17 cellular contexts compared by ENCODE assay signal in the genomic region with DNA sequence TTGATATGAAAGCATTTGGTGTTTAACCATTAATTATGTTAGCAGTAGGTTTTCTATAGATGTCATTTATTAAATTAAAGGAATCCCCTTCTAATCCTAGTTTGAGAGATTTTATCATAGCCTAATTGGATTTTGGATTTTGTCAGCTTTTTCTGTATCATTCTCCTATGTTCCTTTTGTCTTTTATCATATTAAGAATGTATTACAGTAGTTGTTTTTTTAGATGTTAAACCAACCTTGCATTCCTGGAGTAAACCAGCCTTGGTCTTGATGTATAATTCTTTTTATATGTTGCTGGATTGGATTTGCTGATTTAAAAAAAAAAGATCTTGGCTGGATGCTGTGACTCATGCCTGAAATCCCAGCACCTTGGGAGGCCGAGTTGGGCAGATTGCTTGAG. TPM values are rescaled to one million over a fixed set of nuclear protein-coding genes. Genes with fewer than 3 reads are reported as not detected.
DNase-seq lines count a peak whose midpoint lies in the region; ATAC-seq, FAIRE-seq and TF ChIP-seq lines count a peak whose summit lies in the region.
"Had no signal": no experiment of that assay in that cellular context is flagged by ENCODE, and none has a peak within 500 bp of the region (broad histone marks: within the 10 kb centered on the region; RNA-seq: fewer than 3 reads in every experiment).

No MANE protein-coding gene starts in this region.

- H3K9ac ChIP-seq in K562 (ENCODE audit: insufficient read depth in 1 of 2, low read depth in 2 of 2, low read length in 2 of 2) = no peak overlapping the region

- H3K27me3 ChIP-seq in K562 (ENCODE audit: control insufficient read depth in 2 of 2, insufficient read depth in 2 of 2, low read length in 2 of 2) = no peaks in the 10 kb centered on the region
- H3K27me3 ChIP-seq: right atrium auricular region had no signal

- FAIRE-seq in K562 (lab: Jason Lieb, UNC) = no peak

- POLR2A ChIA-PET in K562 (lab: Yijun Ruan, JAX) = no interaction called here

- CTCF ChIA-PET in K562 (lab: Yijun Ruan, JAX; ENCODE audit: low intra/inter-chr PET ratio) = interaction anchor here (0.6 to 0.7 kb wide), 2 partner anchors 9 to 23 kb away, joined by 4 read pairs; no protein-coding TSS in a partner anchor

- no peak for TF ChIP-seq CTCF in K562 (IDR thresholded peaks at IDR 0.05 in 2 of 3, conservative IDR thresholded peaks at IDR 0.05 in 1 of 3; ENCODE audit: insufficient read depth in 2 of 3, low read depth in 1 of 3, low read length in 3 of 3)

- no peak overlapping the region for H2AFZ ChIP-seq in K562 (ENCODE audit: low read depth, low read length)

- TF ChIP-seq EP300 in K562 (IDR thresholded peaks at IDR 0.05; ENCODE audit: low read length) = no peak

- intact Hi-C loops in K562 (cut with micrococcal nuclease) = no loop called here
- intact Hi-C loops in Right ventricle myocardium superior (cut with DNase I) = no loop called here
- intact Hi-C loops in head of caudate nucleus (cut with DNase I) = no loop called here

- H3K27ac ChIP-seq in K562 (ENCODE audit: extremely low read depth, low read depth, low read length) = no peak overlapping the region
- H3K27ac ChIP-seq: C4-2B, right atrium auricular region had no signal

- TF ChIP-seq POLR2A in K562 (conservative IDR thresholded peaks at IDR 0.05) = no peak

- no peaks in the 10 kb centered on the region for H4K20me1 ChIP-seq in K562 (replicated peaks; ENCODE audit: control insufficient read depth, insufficient read depth, low read length)

- TF ChIP-seq RAD21 in K562 (CRISPR knock-in tag; conservative IDR thresholded peaks at IDR 0.05 in 1 of 2, IDR thresholded peaks at IDR 0.05 in 1 of 2) = no peak

- H3K9me1 ChIP-seq in K562 (ENCODE audit: control insufficient read depth, insufficient read depth, low read length) = no peaks in the 10 kb centered on the region

- H3K4me2 ChIP-seq in K562 (ENCODE audit: insufficient read depth, low read length) = no peak overlapping the region

- H3K9me3 ChIP-seq in K562 (replicated peaks; ENCODE audit: control insufficient read depth, insufficient read depth, low read depth, low read length) = peaks cover 9% of the 10 kb centered on the region

- peaks cover 11% of the 10 kb centered on the region for H3K79me2 ChIP-seq in K562 (ENCODE audit: control insufficient read depth, insufficient read depth, low read length)

- ATAC-seq in K562 = no peak
- ATAC-seq in Right ventricle myocardium superior (ENCODE audit: poor library complexity) = no peak
- ATAC-seq: left cardiac atrium had no signal

- WGBS in K562 (ENCODE audit: insufficient coverage, low coverage, missing lambda C conversion rate) = 100% methylated on average over 1 of the region's 1 CpG

- peaks cover 0 to 4% of the 10 kb centered on the region in 2 experiments; a peak in 1 of 5 replicates for H3K4me1 ChIP-seq in K562 (replicated peaks in 1 of 2; ENCODE audit: control insufficient read depth in 2 of 2, insufficient read depth in 2 of 2, low read length in 2 of 2)

- peaks cover 59% of the 10 kb centered on the region for H3K36me3 ChIP-seq in K562 (ENCODE audit: control insufficient read depth, insufficient read depth, low read length)

- DNase-seq in DMS 273 treated with DMSO at 0.1 percent for 48 hours (lab: John Stamatoyannopoulos, UW) = peak; percentile 88
- peak; percentile 51 for DNase-seq in LHCN-M2 (ENCODE audit: low read depth)
- DNase-seq in K562 (ENCODE audit: extremely low read depth in 1 of 4, low spot score in 3 of 4) = peak in 1 of 4 experiments; percentile 34
- DNase-seq in kidney tubule cell (ENCODE audit: low spot score) = peak; percentile 10
- DNase-seq in pons (ENCODE audit: low spot score) = no peak
- DNase-seq in Right ventricle myocardium superior = no peak
- DNase-seq in activated CD4-positive, CD25-positive, alpha-beta regulatory T cell treated with anti-CD3 and anti-CD28 coated beads, Interleukin-2, amount 50 U/mL, for 72 hours = no peak
- no peak for DNase-seq in head of caudate nucleus
- DNase-seq: activated CD4-positive, alpha-beta memory T cell treated with anti-CD3 and anti-CD28 coated beads, Interleukin-2, amount 10 ng/mL, durations not matched to agents 7 days and 5 days; effector memory CD4-positive, alpha-beta T cell; GOT3; left cardiac atrium; SHP77 had no signal

- no TSS peak for BruUV-seq in K562 (replicated peaks; lab: Mats Ljungman, UMichigan)

- in situ Hi-C loops in K562 (cut with MboI) = no loop called here

- no peak overlapping the region for H3K4me3 ChIP-seq in K562
- H3K4me3 ChIP-seq: right atrium auricular region had no signal

RNA-seq across cellular contexts. Expression of a gene that starts 5.6 kb away (rescaled TPM):
- 18.1 and 25.6 TPM in 2 replicates for total RNA-seq in LHCN-M2 (2014; rRNA removed)
- polyA plus RNA-seq in LHCN-M2 (2012) = 16.9 TPM
- 217 and 258 TPM in 2 replicates for total RNA-seq in K562 (2011; cell fraction: chromatin; rRNA removed; ENCODE audit: low replicate concordance)
- 89.1 and 94.5 TPM in 2 replicates for total RNA-seq in K562 (2011; cell fraction: nucleolus; rRNA removed)
- total RNA-seq in K562 (2011; cell fraction: nucleoplasm; rRNA removed) = 122 and 127 TPM in 2 replicates
- 24.0 and 33.0 TPM in 2 replicates for total RNA-seq in K562 (2014; rRNA removed)
- 44.5 and 48.9 TPM in 2 replicates for total RNA-seq in K562 (2014; rRNA removed; fragmentation: Illumina TruSeq; extraction: Trizol)
- total RNA-seq in K562 (2015; rRNA removed; fragmentation: Illumina TruSeq; extraction: Trizol) = 38.0 and 38.2 TPM in 2 replicates
- total RNA-seq in K562 (2021) = 43.8 and 46.3 TPM in 2 replicates
- polyA plus RNA-seq in K562 (2011; rRNA removed) = 64.4 and 66.9 TPM in 2 replicates
- polyA plus RNA-seq in K562 (2011; cell fraction: cytosol; rRNA removed) = 26.5 and 39.1 TPM in 2 replicates
- polyA plus RNA-seq in K562 (2011; cell fraction: nucleus; rRNA removed) = 77.6 and 108 TPM in 2 replicates
- 35.4 and 36.2 TPM in 2 replicates for polyA plus RNA-seq in K562 (2012)
- 43.9 and 50.1 TPM in 2 replicates for polyA plus RNA-seq in K562 (2014; fragmentation: Illumina TruSeq; extraction: Trizol)
- 10 to 100 TPM; 21.5 to 21.8 TPM for polyA plus RNA-seq in K562 (2014; fragmentation: Nextera tagmentation; extraction: Ambion mirVana)
- 36.3 and 42.0 TPM in 2 replicates for polyA plus RNA-seq in K562 (2014; rRNA removed)
- 128 and 129 TPM in 2 replicates for polyA minus RNA-seq in K562 (2011; rRNA and poly(A)+ RNA removed)
- 31.8 and 36.6 TPM in 2 replicates for polyA minus RNA-seq in K562 (2011; cell fraction: cytosol; rRNA and poly(A)+ RNA removed)
- 26.4 and 49.3 TPM in 2 replicates for polyA minus RNA-seq in K562 (2011; cell fraction: nucleus; rRNA and poly(A)+ RNA removed)
- 15.7 TPM for total RNA-seq in Right ventricle myocardium superior

RNA-seq across cellular contexts. Expression of a gene that starts 42.9 kb away (rescaled TPM):
- total RNA-seq in LHCN-M2 (2014; rRNA removed) (197 and 219 TPM in 2 replicates), K562 (2014; rRNA removed) (103 and 124 TPM in 2 replicates), K562 (2014; rRNA removed; fragmentation: Illumina TruSeq; extraction: Trizol) (147 and 163 TPM in 2 replicates), K562 (2015; rRNA removed; fragmentation: Illumina TruSeq; extraction: Trizol) (127 and 129 TPM in 2 replicates), K562 (2021) (233 and 235 TPM in 2 replicates), Right ventricle myocardium superior (82.5 TPM)
- 164 TPM for polyA plus RNA-seq in LHCN-M2 (2012)
- 248 and 437 TPM in 2 replicates for total RNA-seq in K562 (2011; cell fraction: chromatin; rRNA removed; ENCODE audit: low replicate concordance)
- total RNA-seq in K562 (2011; cell fraction: nucleolus; rRNA removed) = 367 and 410 TPM in 2 replicates
- total RNA-seq in K562 (2011; cell fraction: nucleoplasm; rRNA removed) = 413 and 472 TPM in 2 replicates
- polyA plus RNA-seq in K562 (2011; rRNA removed) (170 and 234 TPM in 2 replicates), K562 (2014; fragmentation: Illumina TruSeq; extraction: Trizol) (272 and 295 TPM in 2 replicates), K562 (2014; fragmentation: Nextera tagmentation; extraction: Ambion mirVana) (10 to 100 TPM; 23.4 to 30.0 TPM), K562 (2014; rRNA removed) (132 and 136 TPM in 2 replicates)
- polyA plus RNA-seq in K562 (2011; cell fraction: cytosol; rRNA removed) = 171 and 248 TPM in 2 replicates
- polyA plus RNA-seq in K562 (2011; cell fraction: nucleus; rRNA removed) = 320 and 498 TPM in 2 replicates
- polyA plus RNA-seq in K562 (2012) = 121 and 218 TPM in 2 replicates
- 208 and 219 TPM in 2 replicates for polyA minus RNA-seq in K562 (2011; rRNA and poly(A)+ RNA removed)
- 96.4 and 123 TPM in 2 replicates for polyA minus RNA-seq in K562 (2011; cell fraction: cytosol; rRNA and poly(A)+ RNA removed)
- polyA minus RNA-seq in K562 (2011; cell fraction: nucleus; rRNA and poly(A)+ RNA removed) = 53.7 and 99.9 TPM in 2 replicates

RNA-seq across cellular contexts. Expression of a gene that starts 44.8 kb away (rescaled TPM):
- total RNA-seq in LHCN-M2 (2014; rRNA removed) (not detected in 2 replicates), K562 (2014; rRNA removed) (not detected in 2 replicates), K562 (2014; rRNA removed; fragmentation: Illumina TruSeq; extraction: Trizol) (not detected in 2 replicates), K562 (2015; rRNA removed; fragmentation: Illumina TruSeq; extraction: Trizol) (not detected in 2 replicates), K562 (2021) (not detected in 2 replicates), Right ventricle myocardium superior (not detected)
- polyA plus RNA-seq in LHCN-M2 (2012) = not detected
- total RNA-seq in K562 (2011; cell fraction: chromatin; rRNA removed; ENCODE audit: low replicate concordance) = not detected in 2 replicates
- total RNA-seq in K562 (2011; cell fraction: nucleolus; rRNA removed) = not detected in 2 replicates
- total RNA-seq in K562 (2011; cell fraction: nucleoplasm; rRNA removed) = not detected in 2 replicates
- polyA plus RNA-seq in K562 (2011; rRNA removed) (not detected in 2 replicates), K562 (2014; fragmentation: Illumina TruSeq; extraction: Trizol) (not detected in 2 replicates), K562 (2014; fragmentation: Nextera tagmentation; extraction: Ambion mirVana) (not detected), K562 (2014; rRNA removed) (not detected in 2 replicates)
- polyA plus RNA-seq in K562 (2011; cell fraction: cytosol; rRNA removed) = 0.07 TPM in 1 of 2 replicates, not detected in the other
- polyA plus RNA-seq in K562 (2011; cell fraction: nucleus; rRNA removed) = not detected in 2 replicates
- not detected in 2 replicates for polyA plus RNA-seq in K562 (2012)
- polyA minus RNA-seq in K562 (2011; rRNA and poly(A)+ RNA removed) = not detected in 2 replicates
- polyA minus RNA-seq in K562 (2011; cell fraction: cytosol; rRNA and poly(A)+ RNA removed) = not detected in 2 replicates
- not detected in 2 replicates for polyA minus RNA-seq in K562 (2011; cell fraction: nucleus; rRNA and poly(A)+ RNA removed)
- total RNA-seq: activated CD4-positive, alpha-beta memory T cell treated with anti-CD3 and anti-CD28 coated beads, Interleukin-2, amount 10 ng/mL, durations not matched to agents 7 days and 5 days; activated T-helper 2 cell treated with anti-CD3 and anti-CD28 coated beads, Interferon-gamma antibody, Interleukin-2, Interleukin-4, amounts not matched to agents 10 μg/mL and 5 μg/mL and 100 μg/mL, durations not matched to agents 14 hours and 24 hours and 36 hours; left cardiac atrium; urinary bladder had no signal
- polyA plus RNA-seq: urinary bladder had no signal

RNA-seq across cellular contexts. Expression of a gene that starts 50.3 kb away (rescaled TPM):
- total RNA-seq in LHCN-M2 (2014; rRNA removed) (not detected in 2 replicates), K562 (2014; rRNA removed) (0.36 and 0.49 TPM in 2 replicates), K562 (2014; rRNA removed; fragmentation: Illumina TruSeq; extraction: Trizol) (0.48 and 0.58 TPM in 2 replicates), K562 (2015; rRNA removed; fragmentation: Illumina TruSeq; extraction: Trizol) (0.87 and 1.1 TPM in 2 replicates), K562 (2021) (0.55 and 0.96 TPM in 2 replicates), Right ventricle myocardium superior (not detected)
- 0.33 TPM for polyA plus RNA-seq in LHCN-M2 (2012)
- 1.5 and 3.7 TPM in 2 replicates for total RNA-seq in K562 (2011; cell fraction: chromatin; rRNA removed; ENCODE audit: low replicate concordance)
- total RNA-seq in K562 (2011; cell fraction: nucleolus; rRNA removed) = 1.6 and 1.7 TPM in 2 replicates
- 1.1 and 1.2 TPM in 2 replicates for total RNA-seq in K562 (2011; cell fraction: nucleoplasm; rRNA removed)
- polyA plus RNA-seq in K562 (2011; rRNA removed) (0.88 and 1.6 TPM in 2 replicates), K562 (2014; fragmentation: Illumina TruSeq; extraction: Trizol) (0.79 and 1.1 TPM in 2 replicates), K562 (2014; fragmentation: Nextera tagmentation; extraction: Ambion mirVana) (under 1 TPM; 0.24 to 0.57 TPM), K562 (2014; rRNA removed) (0.56 and 1.2 TPM in 2 replicates)
- polyA plus RNA-seq in K562 (2011; cell fraction: cytosol; rRNA removed) = 1.3 and 3.2 TPM in 2 replicates
- polyA plus RNA-seq in K562 (2011; cell fraction: nucleus; rRNA removed) = 1.7 and 2.9 TPM in 2 replicates
- 2.6 and 3.4 TPM in 2 replicates for polyA plus RNA-seq in K562 (2012)
- polyA minus RNA-seq in K562 (2011; rRNA and poly(A)+ RNA removed) = 0.99 and 1.5 TPM in 2 replicates
- 1.2 TPM in 1 of 2 replicates, not detected in the other for polyA minus RNA-seq in K562 (2011; cell fraction: cytosol; rRNA and poly(A)+ RNA removed)
- polyA minus RNA-seq in K562 (2011; cell fraction: nucleus; rRNA and poly(A)+ RNA removed) = 1.2 and 1.3 TPM in 2 replicates
- total RNA-seq: activated CD4-positive, alpha-beta memory T cell treated with anti-CD3 and anti-CD28 coated beads, Interleukin-2, amount 10 ng/mL, durations not matched to agents 7 days and 5 days had no signal

RNA-seq across cellular contexts. Expression of a gene that starts 55.4 kb away (rescaled TPM):
- total RNA-seq in LHCN-M2 (2014; rRNA removed) (25.6 and 34.7 TPM in 2 replicates), K562 (2014; rRNA removed) (22.9 and 26.0 TPM in 2 replicates), K562 (2014; rRNA removed; fragmentation: Illumina TruSeq; extraction: Trizol) (25.4 and 33.8 TPM in 2 replicates), K562 (2015; rRNA removed; fragmentation: Illumina TruSeq; extraction: Trizol) (24.1 and 24.5 TPM in 2 replicates), K562 (2021) (28.3 and 29.2 TPM in 2 replicates), Right ventricle myocardium superior (26.2 TPM)
- polyA plus RNA-seq in LHCN-M2 (2012) = 28.5 TPM
- 58.0 and 102 TPM in 2 replicates for total RNA-seq in K562 (2011; cell fraction: chromatin; rRNA removed; ENCODE audit: low replicate concordance)
- 29.4 and 37.9 TPM in 2 replicates for total RNA-seq in K562 (2011; cell fraction: nucleolus; rRNA removed)
- 63.1 and 95.9 TPM in 2 replicates for total RNA-seq in K562 (2011; cell fraction: nucleoplasm; rRNA removed)
- polyA plus RNA-seq in K562 (2011; rRNA removed) (40.2 and 41.8 TPM in 2 replicates), K562 (2014; fragmentation: Illumina TruSeq; extraction: Trizol) (33.5 and 35.0 TPM in 2 replicates), K562 (2014; fragmentation: Nextera tagmentation; extraction: Ambion mirVana) (10 to 100 TPM in 1 of 2 experiments, 1 to 10 TPM in 1; 7.4 to 19.9 TPM), K562 (2014; rRNA removed) (21.9 and 23.9 TPM in 2 replicates)
- 30.1 and 33.6 TPM in 2 replicates for polyA plus RNA-seq in K562 (2011; cell fraction: cytosol; rRNA removed)
- polyA plus RNA-seq in K562 (2011; cell fraction: nucleus; rRNA removed) = 47.7 and 48.1 TPM in 2 replicates
- 21.9 and 35.8 TPM in 2 replicates for polyA plus RNA-seq in K562 (2012)
- polyA minus RNA-seq in K562 (2011; rRNA and poly(A)+ RNA removed) = 64.6 and 65.9 TPM in 2 replicates
- polyA minus RNA-seq in K562 (2011; cell fraction: cytosol; rRNA and poly(A)+ RNA removed) = 26.5 and 27.6 TPM in 2 replicates
- polyA minus RNA-seq in K562 (2011; cell fraction: nucleus; rRNA and poly(A)+ RNA removed) = 18.3 and 34.0 TPM in 2 replicates

Comparison
In these comparisons a context has a peak if more than half of its experiments do, and no peak if none do; other contexts are left out.
1. DNase-seq: peak in DMS 273 treated with DMSO at 0.1 percent for 48 hours (single experiment), LHCN-M2 (single experiment) and kidney tubule cell (single experiment); none in pons (single experiment), Right ventricle myocardium superior (single experiment), activated CD4-positive, CD25-positive, alpha-beta regulatory T cell treated with anti-CD3 and anti-CD28 coated beads, Interleukin-2, amount 50 U/mL, for 72 hours (single experiment) and head of caudate nucleus (0 of 42).